In genomic region chr2:104853401-104853925, GRCh38 we compare ENCODE assay signal across 8 cellular contexts. TPM values are rescaled to one million over a fixed set of nuclear protein-coding genes. Genes with fewer than 3 reads are reported as not detected.
DNase-seq lines count a peak whose midpoint lies in the region; ATAC-seq and TF ChIP-seq lines count a peak whose summit lies in the region.

No MANE protein-coding gene starts in this region.

- no peak overlapping the region for H3K9ac ChIP-seq in HUES6 (ENCODE audit: low read length)

- no peak for ATAC-seq in HG03469 (IDR thresholded peaks at IDR 0.05; ENCODE audit: unreplicated experiment)

- TF ChIP-seq CTCF in BE2C (IDR thresholded peaks at IDR 0.05; ENCODE audit: low read depth, low read length), result no peak
- TF ChIP-seq CTCF in coronary artery (IDR thresholded peaks at IDR 0.05), result no peak

- H3K27ac ChIP-seq in HUES6 (ENCODE audit: low read depth, low read length), result no peak overlapping the region
- H3K27ac ChIP-seq in coronary artery, result no peak overlapping the region

- H3K4me1 ChIP-seq in BE2C (no peaks in the 10 kb centered on the region), HUES6 (ENCODE audit: control insufficient read depth, insufficient read depth, low read length) (peaks cover 29% of the 10 kb centered on the region), neuron (ENCODE audit: insufficient read depth, low read length) (peaks cover 1% of the 10 kb centered on the region)

- H3K4me3 ChIP-seq in BE2C (ENCODE audit: low read depth, low read length), result peak overlapping the region; percentile 36
- peak overlapping the region; percentile 59 for H3K4me3 ChIP-seq in HUES6 (ENCODE audit: low read depth, low read length)
- H3K4me3 ChIP-seq in coronary artery, result peak overlapping the region; percentile 59
- H3K4me3 ChIP-seq in neuron (ENCODE audit: low read length), result peak overlapping the region; percentile 75

- H3K9me3 ChIP-seq in BE2C (no peaks in the 10 kb centered on the region; the same call in 1 of the 2 replicates), HUES6 (ENCODE audit: control insufficient read depth, insufficient read depth, low read depth, low read length) (no peaks in the 10 kb centered on the region), neuron (ENCODE audit: low read length) (no peaks in the 10 kb centered on the region)

- H3K27me3 ChIP-seq in BE2C (peaks cover 76% of the 10 kb centered on the region), HUES6 (ENCODE audit: control insufficient read depth, insufficient read depth, low read length) (peaks cover 89% of the 10 kb centered on the region), neuron (ENCODE audit: insufficient read depth, low read length) (no peaks in the 10 kb centered on the region)

- no peaks in the 10 kb centered on the region for H3K36me3 ChIP-seq in BE2C
- H3K36me3 ChIP-seq in HUES6 (ENCODE audit: control insufficient read depth, insufficient read depth, low read length), result no peaks in the 10 kb centered on the region
- H3K36me3 ChIP-seq in neuron (ENCODE audit: insufficient read depth, low read length), result peaks cover 22% of the 10 kb centered on the region

- H2AFZ ChIP-seq in neuron (ENCODE audit: low read depth, low read length), result no peak overlapping the region

- no peak for DNase-seq in BE2C
- DNase-seq in coronary artery (ENCODE audit: low spot score), result no peak
- DNase-seq in middle frontal gyrus (ENCODE audit: extremely low spot score, low spot score), result no peak
- no peak for DNase-seq in GM03348 (ENCODE audit: low spot score)
- DNase-seq in NCI-H146 (lab: John Stamatoyannopoulos, UW), result no peak

RNA-seq across cellular contexts. Expression of gene POU3F3, which starts 0.5 kb away (rescaled TPM):
- polyA plus RNA-seq in BE2C (2012; ENCODE audit: insufficient read depth, insufficient read length, low read depth), result not detected
